31 cellular contexts compared by ENCODE assay signal in genomic region chr2:75579186-75579585, GRCh38. TPM values are rescaled to one million over a fixed set of nuclear protein-coding genes. Genes with fewer than 3 reads are reported as not detected.
"Had no signal": no experiment of that assay in that cellular context is flagged by ENCODE, and none has a peak within 500 bp of the region (broad histone marks: within the 10 kb centered on the region; RNA-seq: fewer than 3 reads in every experiment).

No MANE protein-coding gene starts in this region.

- H3K4me1 Mint-ChIP-seq: activated naive CD4-positive, alpha-beta T cell treated with anti-CD3 and anti-CD28 coated beads, Interleukin-2, amount 50 U/mL, for 24 hours; activated naive CD8-positive, alpha-beta T cell treated with anti-CD3 and anti-CD28 coated beads, Interleukin-2, amount 10 ng/mL, durations not matched to agents 7 days and 5 days; activated T-helper 17 cell treated with anti-CD3 and anti-CD28 coated beads, Interleukin-2, amount 50 U/mL, for 72 hours; IgD-negative memory B cell had no signal

- H3K9me3 Mint-ChIP-seq: activated naive CD8-positive, alpha-beta T cell treated with anti-CD3 and anti-CD28 coated beads, Interleukin-2, amount 10 ng/mL, durations not matched to agents 7 days and 5 days had no signal

- H3K27ac Mint-ChIP-seq: activated CD8-positive, alpha-beta T cell treated with anti-CD3 and anti-CD28 coated beads for 36 hours; activated naive CD4-positive, alpha-beta T cell treated with anti-CD3 and anti-CD28 coated beads, Interleukin-2, amount 50 U/mL, for 24 hours; activated naive CD8-positive, alpha-beta T cell treated with anti-CD3 and anti-CD28 coated beads, Interleukin-2, amount 10 ng/mL, durations not matched to agents 7 days and 5 days; activated T-cell treated with anti-CD3 and anti-CD28 coated beads, Interleukin-2, amount 50 U/mL, for 72 hours; activated T-helper 17 cell treated with anti-CD3 and anti-CD28 coated beads, Interleukin-2, amount 50 U/mL, for 72 hours; IgD-negative memory B cell had no signal

- ATAC-seq: activated CD8-positive, alpha-beta T cell treated with anti-CD3 and anti-CD28 coated beads for 36 hours; activated T-cell treated with anti-CD3 and anti-CD28 coated beads, Interleukin-2, amount 50 U/mL, for 72 hours; activated T-helper 17 cell treated with anti-CD3 and anti-CD28 coated beads, Interleukin-2, amount 50 U/mL, for 72 hours; Panc1 had no signal

- DNase-seq: activated CD4-positive, alpha-beta T cell treated with anti-CD3 and anti-CD28 coated beads for 1 hour; activated CD4-positive, alpha-beta T cell treated with anti-CD3 and anti-CD28 coated beads for 48 hours; activated CD4-positive, CD25-positive, alpha-beta regulatory T cell; activated CD8-positive, alpha-beta T cell treated with anti-CD3 and anti-CD28 coated beads for 36 hours; activated effector memory CD4-positive, alpha-beta T cell treated with anti-CD3 and anti-CD28 coated beads, Interleukin-2, amount 50 U/mL, for 16 hours; activated naive CD4-positive, alpha-beta T cell; activated naive CD8-positive, alpha-beta T cell treated with anti-CD3 and anti-CD28 coated beads, Interleukin-2, amount 10 ng/mL, durations not matched to agents 7 days and 5 days; activated T-cell treated with anti-CD3 and anti-CD28 coated beads, Interleukin-2, amount 50 U/mL, for 1 hour; activated T-cell treated with anti-CD3 and anti-CD28 coated beads, Interleukin-2, amount 50 U/mL, for 72 hours; amygdala; Karpas-422; KBM-7; MG63; NCI-H1048; NCI-H1436 treated with DMSO at 0.1 percent for 48 hours; NCI-H1694 treated with DMSO at 0.1 percent for 48 hours; NCI-H2029; NCI-H510A; NCI-H526; NCI-H774; SHP77; SJCRH30 had no signal

- H3K4me3 Mint-ChIP-seq: activated CD8-positive, alpha-beta T cell treated with anti-CD3 and anti-CD28 coated beads for 36 hours; activated naive CD4-positive, alpha-beta T cell treated with anti-CD3 and anti-CD28 coated beads, Interleukin-2, amount 50 U/mL, for 24 hours; activated naive CD8-positive, alpha-beta T cell treated with anti-CD3 and anti-CD28 coated beads, Interleukin-2, amount 10 ng/mL, durations not matched to agents 7 days and 5 days; activated T-cell treated with anti-CD3 and anti-CD28 coated beads, Interleukin-2, amount 50 U/mL, for 72 hours; activated T-helper 17 cell treated with anti-CD3 and anti-CD28 coated beads, Interleukin-2, amount 50 U/mL, for 72 hours; IgD-negative memory B cell had no signal

- H3K4me3 ChIP-seq: ascending aorta, MG63, SJCRH30, SK-N-MC had no signal

- H3K36me3 Mint-ChIP-seq: activated naive CD8-positive, alpha-beta T cell treated with anti-CD3 and anti-CD28 coated beads, Interleukin-2, amount 10 ng/mL, durations not matched to agents 7 days and 5 days had no signal

RNA-seq across cellular contexts. Expression of gene EVA1A, which starts 18.4 kb away (rescaled TPM):
- total RNA-seq: activated CD8-positive, alpha-beta memory T cell treated with anti-CD3 and anti-CD28 coated beads for 36 hours; activated naive CD8-positive, alpha-beta T cell treated with anti-CD3 and anti-CD28 coated beads, Interleukin-2, amount 10 ng/mL, durations not matched to agents 7 days and 5 days; activated T-helper 17 cell treated with anti-CD3 and anti-CD28 coated beads, Interleukin-2, amount 50 U/mL, for 72 hours; ascending aorta; SJCRH30; T-helper 1 cell treated with Interleukin-12 subunit alpha and Interleukin-12 subunit beta and Interleukin-4 antibody, amounts not matched to agents 30 ng/mL and 1 ng/mL, for 36 hours; T-helper 2 cell treated with Interferon-gamma antibody and Interleukin-4, amounts not matched to agents 100 ng/mL and 5 ng/mL, for 36 hours had no signal
- polyA plus RNA-seq: IgD-negative memory B cell had no signal
